22 cellular contexts compared by ENCODE assay signal in the genomic region with DNA sequence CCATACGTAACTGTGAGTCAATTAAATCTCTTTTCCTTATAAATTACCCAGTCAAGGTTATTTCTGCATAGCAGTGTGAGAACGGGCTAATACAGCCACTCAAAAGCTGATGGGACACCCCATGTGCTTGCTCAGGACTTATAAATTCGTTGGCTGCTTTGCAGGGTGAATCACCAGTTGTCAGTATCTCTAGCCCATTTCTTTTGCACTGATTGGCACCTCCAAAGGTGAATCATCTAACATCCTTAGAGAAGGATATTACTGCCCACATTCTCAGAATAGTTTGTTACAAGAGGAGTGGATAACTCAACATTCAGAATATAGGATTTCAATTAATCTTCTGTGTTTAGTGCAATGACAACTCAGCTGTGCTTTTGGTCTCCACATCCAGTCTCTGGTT.
DNase-seq lines count a peak whose midpoint lies in the region; ATAC-seq, FAIRE-seq and TF ChIP-seq lines count a peak whose summit lies in the region.
"Had no signal": no experiment of that assay in that cellular context is flagged by ENCODE, and none has a peak within 500 bp of the region (broad histone marks: within the 10 kb centered on the region; RNA-seq: fewer than 3 reads in every experiment).

No MANE protein-coding gene starts in this region.

- H3K9ac ChIP-seq in SK-N-SH, result no peak overlapping the region
- H3K9ac ChIP-seq in skeletal muscle satellite cell (ENCODE audit: low read depth, low read length), result no peak overlapping the region

- CTCF ChIA-PET in SK-N-SH (lab: Yijun Ruan, JAX), result no interaction called here

- H3K9me2 ChIP-seq in SK-N-SH, result no peaks in the 10 kb centered on the region

- H4K20me1 ChIP-seq in SK-N-SH (ENCODE audit: insufficient read depth), result no peaks in the 10 kb centered on the region

- WGBS in SK-N-SH (ENCODE audit: low lambda C conversion rate), result 3% methylated on average over 3 of the region's 3 CpGs
- WGBS in pancreas, 2 donors, result 23 to 36% methylated on average over 3 of the region's 3 CpGs

- no peak overlapping the region; a peak in 1 of 4 replicates for H3K4me3 ChIP-seq in SK-N-SH (ENCODE audit: low read depth in 2 of 2, low read length in 1 of 2)
- H3K4me3 ChIP-seq in skeletal muscle satellite cell (ENCODE audit: low read length), result no peak overlapping the region
- no peak overlapping the region for H3K4me3 ChIP-seq in pancreas
- H3K4me3 ChIP-seq: hepatocyte, prostate gland, thyroid gland had no signal

- H3K27ac ChIP-seq in SK-N-SH (ENCODE audit: low read depth in 2 of 2, low read length in 1 of 2), result peak overlapping the region in 1 of 2 experiments; percentile 23; a peak in 1 of 4 replicates
- peak overlapping the region; percentile 17 for H3K27ac ChIP-seq in epithelial cell of prostate
- H3K27ac ChIP-seq in pancreas, result no peak overlapping the region
- H3K27ac ChIP-seq: hepatocyte, prostate gland, thyroid gland had no signal

- TF ChIP-seq RAD21 in SK-N-SH (IDR thresholded peaks at IDR 0.05; ENCODE audit: low read length), result no peak

- intact Hi-C loops in pancreas (cut with DNase I), result no loop called here

- peaks cover 11% of the 10 kb centered on the region; the same call in 1 of the 2 replicates for H3K9me3 ChIP-seq in SK-N-SH
- H3K9me3 ChIP-seq in skeletal muscle satellite cell (replicated peaks; ENCODE audit: low read length), result peaks cover 9% of the 10 kb centered on the region
- no peaks in the 10 kb centered on the region for H3K9me3 ChIP-seq in pancreas
- H3K9me3 ChIP-seq: prostate gland, thyroid gland had no signal

- H3K4me1 ChIP-seq in SK-N-SH (ENCODE audit: control insufficient read depth in 1 of 2, insufficient read depth in 2 of 2, low read depth in 1 of 2, low read length in 1 of 2) (peaks cover 0 to 3% of the 10 kb centered on the region in 2 experiments; a peak in 1 of 4 replicates), skeletal muscle satellite cell (ENCODE audit: control insufficient read depth, insufficient read depth, low read length) (no peaks in the 10 kb centered on the region), pancreas (no peaks in the 10 kb centered on the region)
- H3K4me1 ChIP-seq: prostate gland, thyroid gland had no signal

- no peak for TF ChIP-seq CTCF in SK-N-SH (IDR thresholded peaks at IDR 0.05)
- TF ChIP-seq CTCF in pancreas (IDR thresholded peaks at IDR 0.05), result no peak

- TF ChIP-seq EP300 in SK-N-SH (IDR thresholded peaks at IDR 0.05; ENCODE audit: borderline replicate concordance in 1 of 2, low read depth in 1 of 2, low read length in 1 of 2), result no peak

- H3K36me3 ChIP-seq in SK-N-SH (replicated peaks in 1 of 2; ENCODE audit: control insufficient read depth in 1 of 2, insufficient read depth in 2 of 2, low read length in 1 of 2), result no peaks in the 10 kb centered on the region
- no peaks in the 10 kb centered on the region for H3K36me3 ChIP-seq in skeletal muscle satellite cell (ENCODE audit: insufficient read depth, low read length)
- no peaks in the 10 kb centered on the region for H3K36me3 ChIP-seq in pancreas
- H3K36me3 ChIP-seq: prostate gland, thyroid gland had no signal

- H2AFZ ChIP-seq in SK-N-SH (ENCODE audit: low read depth), result no peak overlapping the region
- H2AFZ ChIP-seq: hepatocyte had no signal

- H3K4me2 ChIP-seq in SK-N-SH (peak overlapping the region; percentile 37; the same call in 1 of the 2 replicates), skeletal muscle satellite cell (ENCODE audit: low read length) (peak overlapping the region; percentile 35)
- H3K4me2 ChIP-seq: hepatocyte had no signal

- no peak for FAIRE-seq in pancreas (lab: Jason Lieb, UNC)
- FAIRE-seq: HepG2, TTC549 had no signal

- no peak for ATAC-seq in HG02678 (IDR thresholded peaks at IDR 0.05; ENCODE audit: unreplicated experiment)
- ATAC-seq in GM21717 (IDR thresholded peaks at IDR 0.05; ENCODE audit: unreplicated experiment), result no peak
- no peak for ATAC-seq in pancreas
- ATAC-seq: HCT116; HepG2; stimulated activated effector memory CD8-positive, alpha-beta T cell treated with anti-CD3 and anti-CD28 coated beads, Interleukin-12 subunit alpha, Interleukin-12 subunit beta, amount 100 ng/mL, for 72 hours had no signal

- no peaks in the 10 kb centered on the region for H3K79me2 ChIP-seq in SK-N-SH (ENCODE audit: insufficient read depth)
- H3K79me2 ChIP-seq: hepatocyte had no signal

- POLR2A ChIA-PET in SK-N-SH (lab: Yijun Ruan, JAX), result interaction anchor here (0.6 kb wide), 1 partner anchor 99 kb away, joined by 3 read pairs; no protein-coding TSS in a partner anchor

- DNase-seq in HCEC 1CT, result peak; percentile 93
- DNase-seq in SK-N-SH, result no peak
- peak; percentile 53 for DNase-seq in epithelial cell of prostate (ENCODE audit: low read depth, low spot score)
- no peak for DNase-seq in pancreas
- DNase-seq: activated CD4-positive, alpha-beta T cell treated with anti-CD3 and anti-CD28 coated beads, Interleukin-2, amount 10 ng/mL, durations not matched to agents 24 days and 14 days; activated CD8-positive, alpha-beta memory T cell treated with anti-CD3 and anti-CD28 coated beads, Interleukin-2, amount 50 U/mL, for 4 hours; activated naive CD4-positive, alpha-beta T cell treated with Interleukin-2 at 50 U/mL for 16 hours; C1 segment of cervical spinal cord; DMS 273 treated with DMSO at 0.1 percent for 48 hours; NCI-H2029 treated with DMSO at 0.1 percent for 48 hours; NCI-H524; nephron progenitor cell; thyroid gland had no signal

- peaks cover 4% of the 10 kb centered on the region for H3F3A ChIP-seq in SK-N-SH (replicated peaks; ENCODE audit: insufficient read depth)

- H3K27me3 ChIP-seq in SK-N-SH (ENCODE audit: insufficient read depth) (no peaks in the 10 kb centered on the region), skeletal muscle satellite cell (ENCODE audit: control insufficient read depth, insufficient read depth, low read length) (no peaks in the 10 kb centered on the region), pancreas (no peaks in the 10 kb centered on the region)
- H3K27me3 ChIP-seq: hepatocyte, thyroid gland had no signal

TF ChIP-seq in SK-N-SH, 30 proteins besides CTCF, POLR2A, EP300 and RAD21:
- TF ChIP-seq, protein P1, sequence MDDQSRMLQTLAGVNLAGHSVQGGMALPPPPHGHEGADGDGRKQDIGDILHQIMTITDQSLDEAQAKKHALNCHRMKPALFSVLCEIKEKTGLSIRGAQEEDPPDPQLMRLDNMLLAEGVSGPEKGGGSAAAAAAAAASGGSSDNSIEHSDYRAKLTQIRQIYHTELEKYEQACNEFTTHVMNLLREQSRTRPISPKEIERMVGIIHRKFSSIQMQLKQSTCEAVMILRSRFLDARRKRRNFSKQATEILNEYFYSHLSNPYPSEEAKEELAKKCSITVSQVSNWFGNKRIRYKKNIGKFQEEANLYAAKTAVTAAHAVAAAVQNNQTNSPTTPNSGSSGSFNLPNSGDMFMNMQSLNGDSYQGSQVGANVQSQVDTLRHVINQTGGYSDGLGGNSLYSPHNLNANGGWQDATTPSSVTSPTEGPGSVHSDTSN (IDR thresholded peaks at IDR 0.05), result peak; percentile 62
- no peak for TF ChIP-seq TAF1 (IDR thresholded peaks at IDR 0.05; ENCODE audit: borderline replicate concordance, low read depth, low read length)
- TF ChIP-seq, protein P2, sequence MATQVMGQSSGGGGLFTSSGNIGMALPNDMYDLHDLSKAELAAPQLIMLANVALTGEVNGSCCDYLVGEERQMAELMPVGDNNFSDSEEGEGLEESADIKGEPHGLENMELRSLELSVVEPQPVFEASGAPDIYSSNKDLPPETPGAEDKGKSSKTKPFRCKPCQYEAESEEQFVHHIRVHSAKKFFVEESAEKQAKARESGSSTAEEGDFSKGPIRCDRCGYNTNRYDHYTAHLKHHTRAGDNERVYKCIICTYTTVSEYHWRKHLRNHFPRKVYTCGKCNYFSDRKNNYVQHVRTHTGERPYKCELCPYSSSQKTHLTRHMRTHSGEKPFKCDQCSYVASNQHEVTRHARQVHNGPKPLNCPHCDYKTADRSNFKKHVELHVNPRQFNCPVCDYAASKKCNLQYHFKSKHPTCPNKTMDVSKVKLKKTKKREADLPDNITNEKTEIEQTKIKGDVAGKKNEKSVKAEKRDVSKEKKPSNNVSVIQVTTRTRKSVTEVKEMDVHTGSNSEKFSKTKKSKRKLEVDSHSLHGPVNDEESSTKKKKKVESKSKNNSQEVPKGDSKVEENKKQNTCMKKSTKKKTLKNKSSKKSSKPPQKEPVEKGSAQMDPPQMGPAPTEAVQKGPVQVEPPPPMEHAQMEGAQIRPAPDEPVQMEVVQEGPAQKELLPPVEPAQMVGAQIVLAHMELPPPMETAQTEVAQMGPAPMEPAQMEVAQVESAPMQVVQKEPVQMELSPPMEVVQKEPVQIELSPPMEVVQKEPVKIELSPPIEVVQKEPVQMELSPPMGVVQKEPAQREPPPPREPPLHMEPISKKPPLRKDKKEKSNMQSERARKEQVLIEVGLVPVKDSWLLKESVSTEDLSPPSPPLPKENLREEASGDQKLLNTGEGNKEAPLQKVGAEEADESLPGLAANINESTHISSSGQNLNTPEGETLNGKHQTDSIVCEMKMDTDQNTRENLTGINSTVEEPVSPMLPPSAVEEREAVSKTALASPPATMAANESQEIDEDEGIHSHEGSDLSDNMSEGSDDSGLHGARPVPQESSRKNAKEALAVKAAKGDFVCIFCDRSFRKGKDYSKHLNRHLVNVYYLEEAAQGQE (IDR thresholded peaks at IDR 0.05; ENCODE audit: low read depth, low read length), result no peak
- TF ChIP-seq FOSL2 (IDR thresholded peaks at IDR 0.05; ENCODE audit: borderline replicate concordance, low read depth), result peak; percentile 30; the same call in 1 of the 2 replicates
- no peak for TF ChIP-seq FOXJ3 (CRISPR knock-in tag; IDR thresholded peaks at IDR 0.05)
- 0 out of 2 replicates have a peak, but pooled peaks have one; percentile 10 for TF ChIP-seq TEAD4 (IDR thresholded peaks at IDR 0.05; ENCODE audit: borderline replicate concordance, insufficient read depth)
- TF ChIP-seq, protein P3, sequence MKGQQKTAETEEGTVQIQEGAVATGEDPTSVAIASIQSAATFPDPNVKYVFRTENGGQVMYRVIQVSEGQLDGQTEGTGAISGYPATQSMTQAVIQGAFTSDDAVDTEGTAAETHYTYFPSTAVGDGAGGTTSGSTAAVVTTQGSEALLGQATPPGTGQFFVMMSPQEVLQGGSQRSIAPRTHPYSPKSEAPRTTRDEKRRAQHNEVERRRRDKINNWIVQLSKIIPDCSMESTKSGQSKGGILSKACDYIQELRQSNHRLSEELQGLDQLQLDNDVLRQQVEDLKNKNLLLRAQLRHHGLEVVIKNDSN (IDR thresholded peaks at IDR 0.05; ENCODE audit: borderline replicate concordance, low read depth), result no peak
- peak; percentile 33; the same call in 1 of the 2 replicates for TF ChIP-seq JUND (IDR thresholded peaks at IDR 0.05)
TF ChIP-seq in SK-N-SH: peak in this region for 4.

Comparison
In these comparisons a context has a peak if more than half of its experiments do, and no peak if none do; other contexts are left out.
1. DNase-seq: peak in HCEC 1CT (single experiment) and epithelial cell of prostate (single experiment); none in SK-N-SH (single experiment) and pancreas (0 of 6).